In genomic region chr10:79179404-79180309, GRCh38 we compare ENCODE assay signal across 9 cellular contexts.
DNase-seq lines count a peak whose midpoint lies in the region; ATAC-seq and TF ChIP-seq lines count a peak whose summit lies in the region.
"Had no signal": no experiment of that assay in that cellular context is flagged by ENCODE, and none has a peak within 500 bp of the region (broad histone marks: within the 10 kb centered on the region; RNA-seq: fewer than 3 reads in every experiment).

No MANE protein-coding gene starts in this region.

- H3K27ac Mint-ChIP-seq in nephron: peak overlapping the region; percentile 94 to 96 (median 96)

- in situ Hi-C loops in brain microvascular endothelial cell (cut with HindIII; ENCODE audit: low pct_ligation_motif_present, low sequenced_read_pairs): no loop called here

- ATAC-seq in GM21390 (IDR thresholded peaks at IDR 0.05; ENCODE audit: unreplicated experiment): no peak
- ATAC-seq in GM19023 (IDR thresholded peaks at IDR 0.05; ENCODE audit: unreplicated experiment): no peak

- no peaks in the 10 kb centered on the region for H3K9me3 Mint-ChIP-seq in nephron

- POLR2A ChIA-PET in BJ (lab: Charles Lee): no interaction called here

- peak overlapping the region; percentile 72 for H3K27ac ChIP-seq in brain microvascular endothelial cell

- DNase-seq in BJ (ENCODE audit: low read depth) (no peak), NCI-H1105 treated with DMSO at 0.1 percent for 48 hours (lab: John Stamatoyannopoulos, UW) (peak; percentile 70), brain microvascular endothelial cell (no peak)
- no peak for DNase-seq in activated CD8-positive, alpha-beta memory T cell treated with anti-CD3 and anti-CD28 coated beads, Interleukin-2, amount 50 U/mL, for 48 hours
- DNase-seq in activated effector memory CD4-positive, alpha-beta T cell treated with anti-CD3 and anti-CD28 coated beads, Interleukin-2, amount 50 U/mL, for 16 hours: no peak

- peak overlapping the region in 2 of 3 experiments; percentile 32 to 59 for H3K4me3 Mint-ChIP-seq in nephron

- H3K36me3 ChIP-seq in BJ (ENCODE audit: control insufficient read depth, insufficient read depth, low read length) (peaks cover 10% of the 10 kb centered on the region), brain microvascular endothelial cell (replicated peaks) (no peaks in the 10 kb centered on the region)

- H3K36me3 Mint-ChIP-seq in nephron (ENCODE audit: low read depth): no peaks in the 10 kb centered on the region

- H3K4me3 ChIP-seq in BJ (ENCODE audit: low read depth, low read length) (no peak overlapping the region), brain microvascular endothelial cell (ENCODE audit: low read depth, low read length) (no peak overlapping the region)
- H3K4me3 ChIP-seq: skin epidermis had no signal

- H3K27me3 Mint-ChIP-seq in nephron (ENCODE audit: low read depth): peaks cover 5% of the 10 kb centered on the region

- TF ChIP-seq CTCF in BJ (IDR thresholded peaks at IDR 0.05; ENCODE audit: insufficient read depth, low read depth, low read length): peak; percentile 37
- TF ChIP-seq CTCF in brain microvascular endothelial cell (IDR thresholded peaks at IDR 0.05; ENCODE audit: low read depth, low read length, missing control alignments): peak; percentile 19
- TF ChIP-seq CTCF in nephron (IDR thresholded peaks at IDR 0.05; ENCODE audit: unreplicated experiment in 3 of 3): peak in 1 of 3 experiments; percentile 17

- H3K4me1 Mint-ChIP-seq in nephron: peaks cover 88% of the 10 kb centered on the region

- H3K27me3 ChIP-seq in BJ (ENCODE audit: control insufficient read depth, insufficient read depth, low read length) (no peaks in the 10 kb centered on the region), brain microvascular endothelial cell (replicated peaks) (no peaks in the 10 kb centered on the region)

- CTCF ChIA-PET in BJ (lab: Yijun Ruan, JAX): interaction anchor here (1.7 kb wide), 1 partner anchor 16 kb away, joined by 8 read pairs; no protein-coding TSS in a partner anchor
